In the genomic region with DNA sequence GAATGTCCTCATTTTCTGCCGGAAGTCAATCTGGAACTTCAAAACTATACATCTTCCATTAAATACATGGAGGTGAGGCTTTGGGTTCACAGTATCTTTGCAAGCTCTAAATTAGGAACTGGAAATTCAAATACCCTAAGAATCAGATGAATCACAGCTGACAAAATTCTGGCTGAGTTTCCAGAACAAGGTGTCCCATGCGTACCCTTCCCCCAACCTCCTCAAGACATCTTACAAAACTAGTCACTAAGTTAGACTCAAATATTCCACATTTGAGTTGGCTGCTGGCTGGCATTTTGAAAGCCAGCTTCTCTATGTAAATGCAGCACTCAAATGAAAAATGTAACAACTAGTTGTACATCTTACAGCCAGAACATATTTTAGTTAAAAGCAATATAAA, we compare ENCODE assay signal across 23 cellular contexts.
"Had no signal": no experiment of that assay in that cellular context is flagged by ENCODE, and none has a peak within 500 bp of the region (broad histone marks: within the 10 kb centered on the region; RNA-seq: fewer than 3 reads in every experiment).

No MANE protein-coding gene starts in this region.

- H3K4me3 ChIP-seq: cardiac muscle cell, lung, psoas muscle, skin epidermis, stomach, tibial nerve had no signal

- DNase-seq: cerebellar nuclear complex; erythroblast; glutamatergic neuron; kidney; left cardiac atrium; left ventricle myocardium superior; mesendoderm; naive B cell; occipital lobe; psoas muscle; stimulated activated CD4-positive, alpha-beta T cell treated with anti-CD3 and anti-CD28 coated beads, Interleukin-2, amount 100 ng/mL, for 24 hours; stimulated activated CD4-positive, alpha-beta T cell treated with anti-CD3 and anti-CD28 coated beads, Interleukin-4, amount 100 ng/mL, for 4 hours; stimulated activated naive B cell treated with anti-CD40 and anti-IgM and Interleukin-4, amounts not matched to agents 10 μg/mL and 1 μg/mL and 100 μg/mL, for 72 hours; stomach; substantia nigra had no signal

- ATAC-seq: left cardiac atrium; left ventricle myocardium superior; sciatic nerve; stimulated activated naive B cell treated with anti-CD40 and anti-IgM and Interleukin-4, amounts not matched to agents 10 μg/mL and 1 μg/mL and 100 μg/mL, for 72 hours had no signal

- H3K27me3 ChIP-seq: cardiac muscle cell, stomach, tibial nerve had no signal

- H3K36me3 ChIP-seq: cardiac muscle cell, stomach, tibial nerve had no signal

- H3K9me3 ChIP-seq: psoas muscle, stomach, tibial nerve had no signal

- H3K4me1 ChIP-seq: parathyroid adenoma, tibial nerve had no signal

- FAIRE-seq: colon, frontal cortex, kidney had no signal

- H3K27ac ChIP-seq: cardiac muscle cell, parathyroid adenoma, psoas muscle, skin epidermis, stomach, tibial nerve had no signal
